13 cellular contexts compared by ENCODE assay signal in genomic region chr12:64700532-64700931, GRCh38. TPM values are rescaled to one million over a fixed set of nuclear protein-coding genes. Genes with fewer than 3 reads are reported as not detected.
DNase-seq lines count a peak whose midpoint lies in the region; ATAC-seq lines count a peak whose summit lies in the region.
"Had no signal": no experiment of that assay in that cellular context is flagged by ENCODE, and none has a peak within 500 bp of the region (broad histone marks: within the 10 kb centered on the region; RNA-seq: fewer than 3 reads in every experiment).

No MANE protein-coding gene starts in this region.

- no peaks in the 10 kb centered on the region for H3K27me3 Mint-ChIP-seq in activated T-cell treated with anti-CD3 and anti-CD28 coated beads, Interleukin-2, amount 50 U/mL, for 4 hours (ENCODE audit: low read depth)
- no peaks in the 10 kb centered on the region for H3K27me3 Mint-ChIP-seq in T-helper 17 cell
- H3K27me3 Mint-ChIP-seq in effector memory CD8-positive, alpha-beta T cell = no peaks in the 10 kb centered on the region

- no peaks in the 10 kb centered on the region for H3K9me3 ChIP-seq in T-helper 17 cell (ENCODE audit: control insufficient read depth, low read length, poor library complexity, severe bottlenecking)

- H3K27ac Mint-ChIP-seq in T-helper 17 cell = peak overlapping the region; percentile 83
- peak overlapping the region; percentile 84 to 91 for H3K27ac Mint-ChIP-seq in effector memory CD8-positive, alpha-beta T cell
- H3K27ac Mint-ChIP-seq: GM23338 had no signal

- no peak for DNase-seq in activated T-cell treated with anti-CD3 and anti-CD28 coated beads, Interleukin-2, amount 50 U/mL, for 4 hours
- DNase-seq in activated T-cell treated with anti-CD3 and anti-CD28 coated beads, Interleukin-2, amount 50 U/mL, for 1 hour = no peak
- DNase-seq in T-helper 17 cell = no peak
- DNase-seq in effector memory CD8-positive, alpha-beta T cell = no peak
- no peak for DNase-seq in stimulated activated naive CD8-positive, alpha-beta T cell treated with anti-CD3 and anti-CD28 coated beads, Interleukin-15, Interleukin-2, amounts not matched to agents 100 U/mL and 50 U/mL, for 24 hours
- DNase-seq in AML-193 (lab: John Stamatoyannopoulos, UW) = no peak
- no peak for DNase-seq in COR-L47 (lab: John Stamatoyannopoulos, UW)
- DNase-seq in sciatic nerve (ENCODE audit: low spot score) = no peak
- DNase-seq: head of caudate nucleus, mammary epithelial cell, NCI-H187, NCI-H510A had no signal

- no peaks in the 10 kb centered on the region for H3K9me3 Mint-ChIP-seq in activated T-cell treated with anti-CD3 and anti-CD28 coated beads, Interleukin-2, amount 50 U/mL, for 4 hours
- H3K9me3 Mint-ChIP-seq in effector memory CD8-positive, alpha-beta T cell = no peaks in the 10 kb centered on the region
- H3K9me3 Mint-ChIP-seq: GM23338 had no signal

- peaks cover 43% of the 10 kb centered on the region for H3K4me1 Mint-ChIP-seq in activated T-cell treated with anti-CD3 and anti-CD28 coated beads, Interleukin-2, amount 50 U/mL, for 4 hours (ENCODE audit: low read depth)
- peaks cover 23% of the 10 kb centered on the region for H3K4me1 Mint-ChIP-seq in T-helper 17 cell
- H3K4me1 Mint-ChIP-seq in effector memory CD8-positive, alpha-beta T cell (ENCODE audit: low read depth in 2 of 2) = peaks cover 20 to 35% of the 10 kb centered on the region in 2 donors

- peak; percentile 79 to 84 for ATAC-seq in activated T-cell treated with anti-CD3 and anti-CD28 coated beads, Interleukin-2, amount 50 U/mL, for 4 hours
- ATAC-seq in T-helper 17 cell (no peak), sciatic nerve (no peak)
- ATAC-seq in effector memory CD8-positive, alpha-beta T cell (replicated peaks) = no peak
- peak; percentile 70 for ATAC-seq in stimulated activated naive CD8-positive, alpha-beta T cell treated with anti-CD3 and anti-CD28 coated beads, Interleukin-15, Interleukin-2, amounts not matched to agents 100 U/mL and 50 U/mL, for 24 hours
- ATAC-seq: GM23338 had no signal

- intact Hi-C loops in sciatic nerve (cut with DNase I) = no loop called here

- peak overlapping the region; percentile 14 for H3K4me3 Mint-ChIP-seq in activated T-cell treated with anti-CD3 and anti-CD28 coated beads, Interleukin-2, amount 50 U/mL, for 4 hours
- H3K4me3 Mint-ChIP-seq in T-helper 17 cell = peak overlapping the region; percentile 71
- peak overlapping the region in 1 of 2 donors; percentile 58 for H3K4me3 Mint-ChIP-seq in effector memory CD8-positive, alpha-beta T cell
- H3K4me3 Mint-ChIP-seq: GM23338 had no signal

- H3K36me3 Mint-ChIP-seq in activated T-cell treated with anti-CD3 and anti-CD28 coated beads, Interleukin-2, amount 50 U/mL, for 4 hours (ENCODE audit: insufficient read depth) = peaks cover 13% of the 10 kb centered on the region
- peaks cover 2% of the 10 kb centered on the region for H3K36me3 Mint-ChIP-seq in T-helper 17 cell (ENCODE audit: low read depth)
- H3K36me3 Mint-ChIP-seq in effector memory CD8-positive, alpha-beta T cell (ENCODE audit: insufficient read depth) = peaks cover 31% of the 10 kb centered on the region

RNA-seq across cellular contexts. Expression of gene GNS, which starts 58.7 kb away (rescaled TPM):
- total RNA-seq in activated T-cell treated with anti-CD3 and anti-CD28 coated beads, Interleukin-2, amount 50 U/mL, for 4 hours = 10 to 100 TPM; 15.7 to 17.2 (median 16.0) TPM
- total RNA-seq in T-helper 17 cell = 10 to 100 TPM; 21.0 to 22.4 TPM
- 82.8 TPM for total RNA-seq in sciatic nerve

Comparison
In these comparisons a context has a peak if more than half of its experiments do, and no peak if none do; other contexts are left out.
1. ATAC-seq: peak in activated T-cell treated with anti-CD3 and anti-CD28 coated beads, Interleukin-2, amount 50 U/mL, for 4 hours (2 of 2) and stimulated activated naive CD8-positive, alpha-beta T cell treated with anti-CD3 and anti-CD28 coated beads, Interleukin-15, Interleukin-2, amounts not matched to agents 100 U/mL and 50 U/mL, for 24 hours (single experiment); none in T-helper 17 cell (single experiment), effector memory CD8-positive, alpha-beta T cell (single experiment) and sciatic nerve (single experiment).